ENCODE assay signal across 10 cellular contexts in genomic region chr2:159226059-159226461, GRCh38.
DNase-seq lines count a peak whose midpoint lies in the region; ATAC-seq, FAIRE-seq and TF ChIP-seq lines count a peak whose summit lies in the region.
"Had no signal": no experiment of that assay in that cellular context is flagged by ENCODE, and none has a peak within 500 bp of the region (broad histone marks: within the 10 kb centered on the region; RNA-seq: fewer than 3 reads in every experiment).

No MANE protein-coding gene starts in this region.

- POLR2A ChIA-PET in A549 (lab: Yijun Ruan, JAX) = no interaction called here

- H3K4me2 ChIP-seq in A549 = no peak overlapping the region

- ATAC-seq in A549 (peak; percentile 25 to 65; a peak in 3 of 6 replicates), GM18511 (IDR thresholded peaks at IDR 0.05; ENCODE audit: unreplicated experiment) (peak; percentile 81), gastrocnemius medialis (peak; percentile 26 to 61), HG02840 (IDR thresholded peaks at IDR 0.05; ENCODE audit: low FRiP score, unreplicated experiment) (no peak)
- ATAC-seq in stimulated activated memory B cell treated with anti-CD40 and anti-IgM and Interleukin-4, amounts not matched to agents 10 μg/mL and 1 μg/mL and 100 μg/mL, for 72 hours = no peak

- DNase-seq in A549 (ENCODE audit: low read depth in 1 of 2, low spot score in 1 of 2) (peak; percentile 11 to 35), MV-4-11 (lab: John Stamatoyannopoulos, UW) (peak; percentile 52), breast epithelium (ENCODE audit: low spot score in 2 of 2) (no peak), gastrocnemius medialis (no peak), iPS-NIHi7 (ENCODE audit: extremely low spot score) (no peak)
- DNase-seq: naive thymus-derived CD8-positive, alpha-beta T cell had no signal

- no peak overlapping the region for H3K4me3 ChIP-seq in A549
- no peak overlapping the region for H3K4me3 ChIP-seq in breast epithelium
- no peak overlapping the region for H3K4me3 ChIP-seq in gastrocnemius medialis

- FAIRE-seq in A549 (lab: Jason Lieb, UNC) = no peak
- FAIRE-seq: GM18507 had no signal

- H3K36me3 ChIP-seq in breast epithelium = no peaks in the 10 kb centered on the region
- H3K36me3 ChIP-seq in gastrocnemius medialis = peaks cover 0 to 5% of the 10 kb centered on the region in 2 donors

- 57% methylated on average over 5 of the region's 5 CpGs for WGBS in A549 (ENCODE audit: missing lambda C conversion rate)

- H3K4me3 Mint-ChIP-seq in stimulated activated memory B cell treated with anti-CD40 and anti-IgM and Interleukin-4, amounts not matched to agents 10 μg/mL and 1 μg/mL and 100 μg/mL, for 72 hours = no peak overlapping the region

- no peak for TF ChIP-seq CTCF in A549 (IDR thresholded peaks at IDR 0.05)
- TF ChIP-seq CTCF in breast epithelium (IDR thresholded peaks at IDR 0.05) = no peak
- TF ChIP-seq CTCF in gastrocnemius medialis (IDR thresholded peaks at IDR 0.05 in 4 of 5, conservative IDR thresholded peaks at IDR 0.05 in 1 of 5) = no peak

- H3K9me3 ChIP-seq in A549 (no peaks in the 10 kb centered on the region), breast epithelium (no peaks in the 10 kb centered on the region), gastrocnemius medialis (no peaks in the 10 kb centered on the region)

- TF ChIP-seq EP300 in A549 (IDR thresholded peaks at IDR 0.05) = no peak

- no peaks in the 10 kb centered on the region for H3K36me3 Mint-ChIP-seq in stimulated activated memory B cell treated with anti-CD40 and anti-IgM and Interleukin-4, amounts not matched to agents 10 μg/mL and 1 μg/mL and 100 μg/mL, for 72 hours

- no peaks in the 10 kb centered on the region for H3K27me3 Mint-ChIP-seq in stimulated activated memory B cell treated with anti-CD40 and anti-IgM and Interleukin-4, amounts not matched to agents 10 μg/mL and 1 μg/mL and 100 μg/mL, for 72 hours

- intact Hi-C loops in breast epithelium (cut with DNase I; ENCODE audit: low total_unique reads) (no loop called here), gastrocnemius medialis (cut with DNase I; ENCODE audit: low total_unique reads) (no loop called here)

- no peaks in the 10 kb centered on the region for H3K9me3 Mint-ChIP-seq in stimulated activated memory B cell treated with anti-CD40 and anti-IgM and Interleukin-4, amounts not matched to agents 10 μg/mL and 1 μg/mL and 100 μg/mL, for 72 hours
- H3K9me3 Mint-ChIP-seq: naive thymus-derived CD8-positive, alpha-beta T cell had no signal

- H3K27me3 ChIP-seq in breast epithelium = no peaks in the 10 kb centered on the region
- H3K27me3 ChIP-seq in gastrocnemius medialis = no peaks in the 10 kb centered on the region

- TF ChIP-seq POLR2A in A549 (IDR thresholded peaks at IDR 0.05; ENCODE audit: low read length) (no peak), breast epithelium (IDR thresholded peaks at IDR 0.05) (no peak), gastrocnemius medialis (IDR thresholded peaks at IDR 0.05) (no peak)

- no peak overlapping the region for H3K27ac Mint-ChIP-seq in stimulated activated memory B cell treated with anti-CD40 and anti-IgM and Interleukin-4, amounts not matched to agents 10 μg/mL and 1 μg/mL and 100 μg/mL, for 72 hours

- H3K27ac ChIP-seq in A549 (peak overlapping the region in 1 of 2 experiments; percentile 7; a peak in 1 of 6 replicates), breast epithelium (peak overlapping the region; percentile 28 to 38), gastrocnemius medialis (peak overlapping the region in 3 of 4 donors; percentile 46 to 67 (median 60))

- in situ Hi-C loops in gastrocnemius medialis (cut with MboI; ENCODE audit: low sequenced_read_pairs in 4 of 4) = no loop called here

- no peaks in the 10 kb centered on the region for H3K4me1 Mint-ChIP-seq in stimulated activated memory B cell treated with anti-CD40 and anti-IgM and Interleukin-4, amounts not matched to agents 10 μg/mL and 1 μg/mL and 100 μg/mL, for 72 hours

- H3K4me1 ChIP-seq in A549 = peaks cover 8% of the 10 kb centered on the region
- no peaks in the 10 kb centered on the region for H3K4me1 ChIP-seq in breast epithelium
- no peaks in the 10 kb centered on the region for H3K4me1 ChIP-seq in gastrocnemius medialis

- CTCF ChIA-PET in A549 (lab: Yijun Ruan, JAX) = no interaction called here

- TF ChIP-seq RAD21 in A549 (conservative IDR thresholded peaks at IDR 0.05 in 1 of 2, IDR thresholded peaks at IDR 0.05 in 1 of 2) = no peak

TF ChIP-seq in A549, 52 proteins besides CTCF, POLR2A, EP300 and RAD21:
- no peak for TF ChIP-seq HMGXB4 (CRISPR knock-in tag; IDR thresholded peaks at IDR 0.05; ENCODE audit: borderline replicate concordance)
- TF ChIP-seq GATA3 (IDR thresholded peaks at IDR 0.05; ENCODE audit: borderline replicate concordance) = no peak
- no peak for TF ChIP-seq RCOR1 (IDR thresholded peaks at IDR 0.05; ENCODE audit: low read depth, low read length)
- TF ChIP-seq MAFK (IDR thresholded peaks at IDR 0.05; ENCODE audit: partially characterized antibody) = no peak
- TF ChIP-seq POLR2AphosphoS2 (conservative IDR thresholded peaks at IDR 0.05; ENCODE audit: low read length) = no peak
- no peak for TF ChIP-seq HOXB13 (CRISPR knock-in tag; IDR thresholded peaks at IDR 0.05; ENCODE audit: low read depth)
- no peak for TF ChIP-seq MAZ (IDR thresholded peaks at IDR 0.05; ENCODE audit: borderline replicate concordance, low read depth, low read length)
- no peak for TF ChIP-seq MYC (IDR thresholded peaks at IDR 0.05; ENCODE audit: borderline replicate concordance, low read length)
- no peak for TF ChIP-seq RARB (CRISPR knock-in tag; IDR thresholded peaks at IDR 0.05)
- no peak for TF ChIP-seq ZSCAN20 (CRISPR knock-in tag; IDR thresholded peaks at IDR 0.05)
- TF ChIP-seq SREBF2 (IDR thresholded peaks at IDR 0.05) = no peak

Comparison
In these comparisons a context has a peak if more than half of its experiments do, and no peak if none do; other contexts are left out.
1. ATAC-seq: peak in A549 (2 of 2), GM18511 (single experiment) and gastrocnemius medialis (2 of 2); none in stimulated activated memory B cell treated with anti-CD40 and anti-IgM and Interleukin-4, amounts not matched to agents 10 μg/mL and 1 μg/mL and 100 μg/mL, for 72 hours (single experiment) and HG02840 (single experiment).
2. DNase-seq: peak in A549 (2 of 2) and MV-4-11 (single experiment); none in breast epithelium (0 of 2), gastrocnemius medialis (0 of 2) and iPS-NIHi7 (single experiment).